Comparison of ENCODE assay signal across 1 cellular context in the genomic region with DNA sequence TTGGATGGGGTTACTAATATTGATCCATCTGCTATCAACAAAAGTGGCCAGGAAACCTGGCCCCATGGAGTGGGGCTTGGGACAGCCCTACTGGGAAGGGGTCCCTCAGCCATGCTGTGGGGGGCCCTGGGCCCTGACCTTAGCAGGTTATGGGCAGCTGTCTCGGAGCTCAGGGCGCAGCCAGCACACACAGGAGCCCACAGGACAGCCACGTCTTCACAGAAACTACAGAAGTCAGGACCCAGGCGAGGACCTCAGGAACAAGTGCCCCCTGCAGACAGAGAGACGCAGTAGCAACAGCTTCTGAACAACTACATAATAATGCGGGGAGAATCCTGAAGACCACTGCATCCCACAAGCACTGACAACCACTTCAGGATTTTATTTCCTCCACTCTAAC.
TF ChIP-seq lines count a peak whose summit lies in the region.

No MANE protein-coding gene starts in this region.

TF ChIP-seq in SK-N-SH, 30 proteins besides CTCF, POLR2A, EP300 and RAD21 (continued from another document):
- TF ChIP-seq IRF3 (IDR thresholded peaks at IDR 0.05; ENCODE audit: low read depth, low read length) (no peak), GATA2 (CRISPR knock-in tag; IDR thresholded peaks at IDR 0.05) (no peak), FOXM1 (IDR thresholded peaks at IDR 0.05; ENCODE audit: low read depth) (no peak)
- TF ChIP-seq, protein P1, sequence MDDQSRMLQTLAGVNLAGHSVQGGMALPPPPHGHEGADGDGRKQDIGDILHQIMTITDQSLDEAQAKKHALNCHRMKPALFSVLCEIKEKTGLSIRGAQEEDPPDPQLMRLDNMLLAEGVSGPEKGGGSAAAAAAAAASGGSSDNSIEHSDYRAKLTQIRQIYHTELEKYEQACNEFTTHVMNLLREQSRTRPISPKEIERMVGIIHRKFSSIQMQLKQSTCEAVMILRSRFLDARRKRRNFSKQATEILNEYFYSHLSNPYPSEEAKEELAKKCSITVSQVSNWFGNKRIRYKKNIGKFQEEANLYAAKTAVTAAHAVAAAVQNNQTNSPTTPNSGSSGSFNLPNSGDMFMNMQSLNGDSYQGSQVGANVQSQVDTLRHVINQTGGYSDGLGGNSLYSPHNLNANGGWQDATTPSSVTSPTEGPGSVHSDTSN (IDR thresholded peaks at IDR 0.05) = no peak
